Comparison of ENCODE assay signal across 13 cellular contexts in genomic region chr22:32355760-32356159, GRCh38. TPM values are rescaled to one million over a fixed set of nuclear protein-coding genes. Genes with fewer than 3 reads are reported as not detected.
A peak's percentile ranks its signal among the peaks of the same experiment; 100 is the strongest.
DNase-seq lines count a peak whose midpoint lies in the region; ATAC-seq, FAIRE-seq and TF ChIP-seq lines count a peak whose summit lies in the region.
"Had no signal": no experiment of that assay in that cellular context is flagged by ENCODE, and none has a peak within 500 bp of the region (broad histone marks: within the 10 kb centered on the region; RNA-seq: fewer than 3 reads in every experiment).

No MANE protein-coding gene starts in this region.

- no peak overlapping the region for H2AFZ ChIP-seq in SK-N-SH (ENCODE audit: low read depth)

- H3K27me3 ChIP-seq in SK-N-SH (ENCODE audit: insufficient read depth): no peaks in the 10 kb centered on the region
- no peaks in the 10 kb centered on the region for H3K27me3 ChIP-seq in CD8-positive, alpha-beta memory T cell (ENCODE audit: insufficient read depth, low read length, poor library complexity, severe bottlenecking)
- H3K27me3 ChIP-seq: transverse colon had no signal

- no peaks in the 10 kb centered on the region for H3K4me1 ChIP-seq in SK-N-SH (ENCODE audit: control insufficient read depth in 1 of 2, insufficient read depth in 2 of 2, low read depth in 1 of 2, low read length in 1 of 2)
- H3K4me1 ChIP-seq in kidney (ENCODE audit: control insufficient read depth in 1 of 2, insufficient read depth in 1 of 2, low read depth in 1 of 2, low read length in 2 of 2): no peaks in the 10 kb centered on the region
- H3K4me1 ChIP-seq in CD8-positive, alpha-beta memory T cell (ENCODE audit: insufficient read depth, low read length): no peaks in the 10 kb centered on the region
- H3K4me1 ChIP-seq: esophagus squamous epithelium, HAP-1, transverse colon had no signal

- CTCF ChIA-PET in Calu3 (lab: Charles Lee): interaction anchor here (0.7 to 0.8 kb wide), 3 partner anchors 88 to 228 kb away, joined by 3 to 4 read pairs (median 3); no protein-coding TSS in a partner anchor
- CTCF ChIA-PET in SK-N-SH (lab: Yijun Ruan, JAX): interaction anchor here (0.6 to 1.4 kb wide), 2 partner anchors 135 to 379 kb away, joined by 3 read pairs; no protein-coding TSS in a partner anchor
- CTCF ChIA-PET in CD8-positive, alpha-beta memory T cell (lab: Charles Lee): no interaction called here

- no peak for ATAC-seq in stimulated activated effector memory CD8-positive, alpha-beta T cell treated with anti-CD3 and anti-CD28 coated beads, Interleukin-12 subunit alpha, Interleukin-12 subunit beta, amount 100 ng/mL, for 72 hours

- no peak for TF ChIP-seq EP300 in SK-N-SH (IDR thresholded peaks at IDR 0.05; ENCODE audit: borderline replicate concordance in 1 of 2, low read depth in 1 of 2, low read length in 1 of 2)

- peak; percentile 20 for TF ChIP-seq CTCF in Calu3 (IDR thresholded peaks at IDR 0.05; ENCODE audit: unreplicated experiment)
- TF ChIP-seq CTCF in SK-N-SH (IDR thresholded peaks at IDR 0.05): peak; percentile 15; the same call in 1 of the 2 replicates
- peak; percentile 23 for TF ChIP-seq CTCF in kidney (IDR thresholded peaks at IDR 0.05; ENCODE audit: borderline replicate concordance, extremely low read depth, insufficient read depth)

- H3K27ac ChIP-seq in SK-N-SH (ENCODE audit: low read depth in 2 of 2, low read length in 1 of 2) (no peak overlapping the region), kidney (ENCODE audit: low read depth in 2 of 2, low read length in 2 of 2) (no peak overlapping the region)
- H3K27ac ChIP-seq in CD8-positive, alpha-beta memory T cell (ENCODE audit: low read depth, low read length): no peak overlapping the region
- H3K27ac ChIP-seq: esophagus squamous epithelium, transverse colon had no signal

- H3F3A ChIP-seq in SK-N-SH (replicated peaks; ENCODE audit: insufficient read depth): no peaks in the 10 kb centered on the region

- peak; percentile 36 for DNase-seq in Calu3
- peak; percentile 37 for DNase-seq in HuH-7 (ENCODE audit: low spot score)
- DNase-seq in SK-N-SH: no peak
- no peak for DNase-seq in kidney
- no peak for DNase-seq in stimulated activated effector memory CD8-positive, alpha-beta T cell treated with anti-CD3 and anti-CD28 coated beads, Interleukin-12 subunit alpha, Interleukin-12 subunit beta, amount 100 ng/mL, for 72 hours (ENCODE audit: low spot score in 2 of 2)
- DNase-seq in CD8-positive, alpha-beta memory T cell: no peak
- DNase-seq in GDM1 (lab: John Stamatoyannopoulos, UW): no peak
- DNase-seq: esophagus squamous epithelium, NCI-H226, transverse colon had no signal

- H3K9me3 ChIP-seq in SK-N-SH (no peaks in the 10 kb centered on the region), kidney (ENCODE audit: control insufficient read depth in 1 of 2, low read length in 2 of 2) (no peaks in the 10 kb centered on the region)
- H3K9me3 ChIP-seq in CD8-positive, alpha-beta memory T cell (ENCODE audit: low read length): no peaks in the 10 kb centered on the region
- H3K9me3 ChIP-seq: esophagus squamous epithelium, HAP-1, transverse colon had no signal

- TF ChIP-seq RAD21 in SK-N-SH (IDR thresholded peaks at IDR 0.05; ENCODE audit: low read length): peak; percentile 36; the same call in 1 of the 2 replicates

- H3K9ac ChIP-seq in SK-N-SH (no peak overlapping the region), kidney (ENCODE audit: low read length in 2 of 2) (no peak overlapping the region)

- H3K4me1 Mint-ChIP-seq in Calu3 (ENCODE audit: low read depth, unreplicated experiment): no peaks in the 10 kb centered on the region
- H3K4me1 Mint-ChIP-seq in stimulated activated effector memory CD8-positive, alpha-beta T cell treated with anti-CD3 and anti-CD28 coated beads, Interleukin-12 subunit alpha, Interleukin-12 subunit beta, amount 100 ng/mL, for 72 hours: no peaks in the 10 kb centered on the region
- H3K4me1 Mint-ChIP-seq in CD8-positive, alpha-beta memory T cell: no peaks in the 10 kb centered on the region

- H3K9me3 Mint-ChIP-seq in Calu3 (ENCODE audit: low read depth, unreplicated experiment): no peaks in the 10 kb centered on the region
- peaks cover 3% of the 10 kb centered on the region for H3K9me3 Mint-ChIP-seq in stimulated activated effector memory CD8-positive, alpha-beta T cell treated with anti-CD3 and anti-CD28 coated beads, Interleukin-12 subunit alpha, Interleukin-12 subunit beta, amount 100 ng/mL, for 72 hours
- peaks cover 0 to 2% (median 0%) of the 10 kb centered on the region in 5 donors for H3K9me3 Mint-ChIP-seq in CD8-positive, alpha-beta memory T cell
- H3K9me3 Mint-ChIP-seq: T-helper 1 cell treated with Interleukin-12 subunit alpha and Interleukin-12 subunit beta and Interleukin-4 antibody, amounts not matched to agents 30 μg/mL and 1 μg/mL, for 36 hours had no signal

- no peak overlapping the region for H3K4me3 Mint-ChIP-seq in Calu3 (ENCODE audit: low read depth, unreplicated experiment)
- no peak overlapping the region for H3K4me3 Mint-ChIP-seq in stimulated activated effector memory CD8-positive, alpha-beta T cell treated with anti-CD3 and anti-CD28 coated beads, Interleukin-12 subunit alpha, Interleukin-12 subunit beta, amount 100 ng/mL, for 72 hours
- no peak overlapping the region for H3K4me3 Mint-ChIP-seq in CD8-positive, alpha-beta memory T cell
- H3K4me3 Mint-ChIP-seq: T-helper 1 cell treated with Interleukin-12 subunit alpha and Interleukin-12 subunit beta and Interleukin-4 antibody, amounts not matched to agents 30 μg/mL and 1 μg/mL, for 36 hours had no signal

- no peaks in the 10 kb centered on the region for H3K36me3 ChIP-seq in SK-N-SH (replicated peaks in 1 of 2; ENCODE audit: control insufficient read depth in 1 of 2, insufficient read depth in 2 of 2, low read length in 1 of 2)
- H3K36me3 ChIP-seq in kidney (ENCODE audit: control insufficient read depth in 1 of 2, insufficient read depth in 2 of 2, low read length in 2 of 2): no peaks in the 10 kb centered on the region
- H3K36me3 ChIP-seq in CD8-positive, alpha-beta memory T cell (ENCODE audit: insufficient read depth, low read length): no peaks in the 10 kb centered on the region
- H3K36me3 ChIP-seq: esophagus squamous epithelium, HAP-1, transverse colon had no signal

- H3K9me2 ChIP-seq in SK-N-SH: no peaks in the 10 kb centered on the region

- H3K4me2 ChIP-seq in SK-N-SH: no peak overlapping the region

- H3K36me3 Mint-ChIP-seq in Calu3 (ENCODE audit: insufficient read depth, unreplicated experiment): no peaks in the 10 kb centered on the region
- no peaks in the 10 kb centered on the region for H3K36me3 Mint-ChIP-seq in stimulated activated effector memory CD8-positive, alpha-beta T cell treated with anti-CD3 and anti-CD28 coated beads, Interleukin-12 subunit alpha, Interleukin-12 subunit beta, amount 100 ng/mL, for 72 hours
- peaks cover 0 to 1% (median 0%) of the 10 kb centered on the region in 3 donors for H3K36me3 Mint-ChIP-seq in CD8-positive, alpha-beta memory T cell

- H3K4me3 ChIP-seq in SK-N-SH (ENCODE audit: low read depth in 2 of 2, low read length in 1 of 2): no peak overlapping the region
- H3K4me3 ChIP-seq in kidney (ENCODE audit: low read length in 2 of 2): no peak overlapping the region
- H3K4me3 ChIP-seq in CD8-positive, alpha-beta memory T cell (ENCODE audit: low read length): no peak overlapping the region
- H3K4me3 ChIP-seq: esophagus squamous epithelium, HAP-1, transverse colon had no signal

- intact Hi-C loops in Calu3 (cut with micrococcal nuclease; ENCODE audit: unreplicated experiment) (loop anchor here (5.0 kb wide), 1 partner anchor 253 kb away; no protein-coding TSS in a partner anchor), kidney (cut with DNase I) (no loop called here)

- no peaks in the 10 kb centered on the region for H4K20me1 ChIP-seq in SK-N-SH (ENCODE audit: insufficient read depth)

- H3K27me3 Mint-ChIP-seq in Calu3 (ENCODE audit: unreplicated experiment): peaks cover 32% of the 10 kb centered on the region
- H3K27me3 Mint-ChIP-seq in CD8-positive, alpha-beta memory T cell: peaks cover 2 to 4% of the 10 kb centered on the region in 2 donors

- FAIRE-seq in kidney (lab: Jason Lieb, UNC): no peak

- H3K79me2 ChIP-seq in SK-N-SH (ENCODE audit: insufficient read depth): no peaks in the 10 kb centered on the region

- POLR2A ChIA-PET in SK-N-SH (lab: Yijun Ruan, JAX): no interaction called here
- POLR2A ChIA-PET in CD8-positive, alpha-beta memory T cell (lab: Charles Lee): no interaction called here

- WGBS in SK-N-SH (ENCODE audit: low lambda C conversion rate): 65% methylated on average over 3 of the region's 3 CpGs

- H3K27ac Mint-ChIP-seq in Calu3 (ENCODE audit: unreplicated experiment): no peak overlapping the region
- no peak overlapping the region for H3K27ac Mint-ChIP-seq in stimulated activated effector memory CD8-positive, alpha-beta T cell treated with anti-CD3 and anti-CD28 coated beads, Interleukin-12 subunit alpha, Interleukin-12 subunit beta, amount 100 ng/mL, for 72 hours
- H3K27ac Mint-ChIP-seq in CD8-positive, alpha-beta memory T cell: no peak overlapping the region
- H3K27ac Mint-ChIP-seq: T-helper 1 cell treated with Interleukin-12 subunit alpha and Interleukin-12 subunit beta and Interleukin-4 antibody, amounts not matched to agents 30 μg/mL and 1 μg/mL, for 36 hours had no signal

- no TSS peak for BruUV-seq in Calu3 (replicated peaks; lab: Mats Ljungman, UMichigan)

TF ChIP-seq in SK-N-SH, 30 proteins besides CTCF, POLR2A, EP300 and RAD21 (continues in another document):
- TF ChIP-seq USF2 (IDR thresholded peaks at IDR 0.05; ENCODE audit: borderline replicate concordance, low read depth, low read length): no peak
- TF ChIP-seq RFX5 (IDR thresholded peaks at IDR 0.05; ENCODE audit: low read length): no peak

RNA-seq across cellular contexts. Expression of gene RFPL3, which starts 1.9 kb away (rescaled TPM):
- total RNA-seq in Calu3 (2022) (not detected in 2 replicates), kidney (not detected)
- polyA plus RNA-seq in SK-N-SH (2012; rRNA removed) (not detected in 2 replicates), kidney (ENCODE audit: insufficient read depth, low read depth, low replicate concordance) (not detected)
- not detected in 2 replicates for polyA plus RNA-seq in SK-N-SH (2012; cell fraction: cytosol; rRNA removed)
- not detected in 2 replicates for polyA plus RNA-seq in SK-N-SH (2012; cell fraction: nucleus; rRNA removed)
- not detected for total RNA-seq in CD8-positive, alpha-beta memory T cell
- not detected for polyA plus RNA-seq in CD8-positive, alpha-beta memory T cell
- total RNA-seq: esophagus squamous epithelium, posterior vena cava, transverse colon had no signal

RNA-seq across cellular contexts. Expression of gene RTCB, which starts 56.3 kb away (rescaled TPM):
- total RNA-seq in Calu3 (2022): 101 and 108 TPM in 2 replicates
- polyA plus RNA-seq in SK-N-SH (2012; rRNA removed): 89.6 and 110 TPM in 2 replicates
- 107 TPM in 2 replicates for polyA plus RNA-seq in SK-N-SH (2012; cell fraction: cytosol; rRNA removed)
- 68.8 and 95.0 TPM in 2 replicates for polyA plus RNA-seq in SK-N-SH (2012; cell fraction: nucleus; rRNA removed)
- total RNA-seq in kidney: 69.7 TPM
- 82.4 TPM for polyA plus RNA-seq in kidney (ENCODE audit: insufficient read depth, low read depth, low replicate concordance)
- 100 to 1,000 TPM in 1 of 2 experiments, 10 to 100 TPM in 1; 97.7 to 104 TPM for total RNA-seq in CD8-positive, alpha-beta memory T cell
- polyA plus RNA-seq in CD8-positive, alpha-beta memory T cell: 103 TPM

Comparison
In these comparisons a context has a peak if more than half of its experiments do, and no peak if none do; other contexts are left out.
1. DNase-seq: peak in Calu3 (single experiment) and HuH-7 (single experiment); none in SK-N-SH (single experiment), kidney (single experiment), stimulated activated effector memory CD8-positive, alpha-beta T cell treated with anti-CD3 and anti-CD28 coated beads, Interleukin-12 subunit alpha, Interleukin-12 subunit beta, amount 100 ng/mL, for 72 hours (0 of 2), CD8-positive, alpha-beta memory T cell (0 of 5) and GDM1 (single experiment).
2. Peak in every context shown above with its lines, with median percentiles within 50 percentile points of each other: CTCF ChIP-seq.